ENCODE assay signal across 11 cellular contexts in the genomic region with DNA sequence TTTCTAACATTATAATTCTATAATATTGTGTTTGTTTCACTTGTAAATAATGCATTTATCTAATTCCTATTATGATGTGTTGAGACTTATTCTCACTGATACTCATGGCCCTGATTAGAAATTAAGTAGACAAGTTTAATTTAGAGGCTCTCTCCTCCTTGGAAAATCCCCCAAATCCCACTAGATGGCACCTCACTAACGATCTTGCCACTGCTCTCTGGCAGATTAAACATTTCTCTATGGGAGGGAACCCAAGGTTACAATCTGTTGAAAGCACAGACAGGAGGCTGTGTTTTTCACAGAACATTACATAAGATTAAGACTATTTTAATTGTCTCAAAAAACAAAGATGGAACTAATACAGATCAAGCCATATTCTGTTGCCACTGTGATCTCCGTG.
DNase-seq lines count a peak whose midpoint lies in the region; ATAC-seq and TF ChIP-seq lines count a peak whose summit lies in the region.
"Had no signal": no experiment of that assay in that cellular context is flagged by ENCODE, and none has a peak within 500 bp of the region (broad histone marks: within the 10 kb centered on the region; RNA-seq: fewer than 3 reads in every experiment).

No MANE protein-coding gene starts in this region.

- no peak overlapping the region for H3K4me3 ChIP-seq in AG10803 (ENCODE audit: low read length)
- no peak overlapping the region for H3K4me3 ChIP-seq in Panc1 (ENCODE audit: low read depth in 2 of 2, low read length in 2 of 2)
- no peak overlapping the region for H3K4me3 ChIP-seq in adrenal gland
- H3K4me3 ChIP-seq: heart left ventricle had no signal

- DNase-seq in AG10803 (ENCODE audit: low read depth) (peak; percentile 2), Kasumi-1 (lab: John Stamatoyannopoulos, UW) (peak; percentile 44 to 45), Panc1 (ENCODE audit: low read depth, low spot score) (peak; percentile 17), foreskin keratinocyte (peak in 1 of 2 donors; percentile 18), NCI-H1930 (lab: John Stamatoyannopoulos, UW) (no peak), adrenal gland (no peak)
- DNase-seq: amniotic stem cell, heart left ventricle had no signal

- no TSS peak for BruUV-seq in Panc1 (replicated peaks; lab: Mats Ljungman, UMichigan)

- H3K27me3 ChIP-seq in Panc1 (ENCODE audit: control insufficient read depth, insufficient read depth, low read length) (no peaks in the 10 kb centered on the region), foreskin keratinocyte (no peaks in the 10 kb centered on the region), adrenal gland (no peaks in the 10 kb centered on the region)
- H3K27me3 ChIP-seq: heart left ventricle had no signal

- no peaks in the 10 kb centered on the region for H3K36me3 ChIP-seq in Panc1 (ENCODE audit: control insufficient read depth, insufficient read depth, low read length)
- H3K36me3 ChIP-seq in adrenal gland (replicated peaks in 1 of 2): no peaks in the 10 kb centered on the region
- H3K36me3 ChIP-seq: heart left ventricle had no signal

- ATAC-seq in Panc1: no peak
- ATAC-seq in foreskin keratinocyte: no peak
- ATAC-seq in HG02973 (IDR thresholded peaks at IDR 0.05; ENCODE audit: unreplicated experiment): no peak
- ATAC-seq in HG03342 (IDR thresholded peaks at IDR 0.05; ENCODE audit: unreplicated experiment): no peak
- ATAC-seq: heart left ventricle, sciatic nerve had no signal

- no peak for TF ChIP-seq POLR2A in adrenal gland (IDR thresholded peaks at IDR 0.05)

- 26 to 38% (median 32%) methylated on average over 2 of the region's 2 CpGs for WGBS in adrenal gland, 4 donors

- intact Hi-C loops in Panc1 (cut with micrococcal nuclease; ENCODE audit: unreplicated experiment) (no loop called here), adrenal gland (cut with DNase I) (no loop called here)

- in situ Hi-C loops in Panc1 (cut with HindIII; ENCODE audit: low pct_unique_long_range_greater_than_20kb, low sequenced_read_pairs): no loop called here

- POLR2A ChIA-PET in Panc1 (lab: Charles Lee): no interaction called here

- no peaks in the 10 kb centered on the region for H3K9me3 ChIP-seq in Panc1 (ENCODE audit: control insufficient read depth, insufficient read depth, low read depth, low read length)
- H3K9me3 ChIP-seq in adrenal gland (replicated peaks in 1 of 3): no peaks in the 10 kb centered on the region
- H3K9me3 ChIP-seq: heart left ventricle had no signal

- CTCF ChIA-PET in Panc1 (lab: Charles Lee): no interaction called here

- TF ChIP-seq CTCF in AG10803 (conservative IDR thresholded peaks at IDR 0.05; ENCODE audit: low read length): peak; percentile 22; the same call in 1 of the 2 replicates
- peak; percentile 56; the same call in 1 of the 2 replicates for TF ChIP-seq CTCF in Panc1 (IDR thresholded peaks at IDR 0.05)
- peak; percentile 54 for TF ChIP-seq CTCF in foreskin keratinocyte (conservative IDR thresholded peaks at IDR 0.05)
- no peak for TF ChIP-seq CTCF in adrenal gland (IDR thresholded peaks at IDR 0.05)

- H3K27ac ChIP-seq in Panc1 (ENCODE audit: low read length) (peak overlapping the region; percentile 44), foreskin keratinocyte (no peak overlapping the region), adrenal gland (no peak overlapping the region)
- H3K27ac ChIP-seq: heart left ventricle had no signal

- H3K4me1 ChIP-seq in Panc1 (ENCODE audit: control insufficient read depth, insufficient read depth, low read length) (no peaks in the 10 kb centered on the region), foreskin keratinocyte (no peaks in the 10 kb centered on the region), adrenal gland (replicated peaks in 1 of 2) (no peaks in the 10 kb centered on the region)
- H3K4me1 ChIP-seq: heart left ventricle had no signal

Comparison
In these comparisons a context has a peak if more than half of its experiments do, and no peak if none do; other contexts are left out.
1. DNase-seq: peak in AG10803 (single experiment), Kasumi-1 (2 of 2) and Panc1 (single experiment); none in NCI-H1930 (0 of 2) and adrenal gland (0 of 7).
2. CTCF ChIP-seq: peak in AG10803 (single experiment), Panc1 (single experiment) and foreskin keratinocyte (single experiment); none in adrenal gland (0 of 6).